ENCODE assay signal across 19 cellular contexts in genomic region chr15:98440917-98441316, GRCh38.
DNase-seq lines count a peak whose midpoint lies in the region; ATAC-seq, FAIRE-seq and TF ChIP-seq lines count a peak whose summit lies in the region.
"Had no signal": no experiment of that assay in that cellular context is flagged by ENCODE, and none has a peak within 500 bp of the region (broad histone marks: within the 10 kb centered on the region; RNA-seq: fewer than 3 reads in every experiment).

No MANE protein-coding gene starts in this region.

- H3K4me3 Mint-ChIP-seq in osteocyte (ENCODE audit: unreplicated experiment) (no peak overlapping the region), GM23338 (no peak overlapping the region)
- H3K4me3 Mint-ChIP-seq: activated CD8-positive, alpha-beta T cell treated with anti-CD3 and anti-CD28 coated beads for 36 hours; CD14-positive monocyte had no signal

- no peaks in the 10 kb centered on the region for H3F3A ChIP-seq in GM23338 (replicated peaks; ENCODE audit: low read depth)

- H3K4me2 ChIP-seq in GM23338 = no peak overlapping the region

- no peaks in the 10 kb centered on the region for H3K79me2 ChIP-seq in GM23338 (replicated peaks; ENCODE audit: insufficient read depth)

- peaks cover 18% of the 10 kb centered on the region for H3K27me3 Mint-ChIP-seq in osteocyte (ENCODE audit: unreplicated experiment)
- peaks cover 4% of the 10 kb centered on the region for H3K27me3 Mint-ChIP-seq in GM23338 (ENCODE audit: insufficient read depth, low read depth, poor library complexity)
- H3K27me3 Mint-ChIP-seq: activated CD8-positive, alpha-beta T cell treated with anti-CD3 and anti-CD28 coated beads for 36 hours had no signal

- no peaks in the 10 kb centered on the region for H3K27me3 ChIP-seq in GM23338 (ENCODE audit: insufficient read depth)

- peak; percentile 29 for DNase-seq in NAMALWA (ENCODE audit: low spot score)
- peak; percentile 46 for DNase-seq in osteocyte (ENCODE audit: extremely low spot score, unreplicated experiment)
- no peak for DNase-seq in T1000 (lab: John Stamatoyannopoulos, UW)
- DNase-seq in frontal cortex (ENCODE audit: low spot score in 2 of 2) = no peak
- DNase-seq in GM23338 (ENCODE audit: low spot score) = no peak
- DNase-seq: activated CD8-positive, alpha-beta T cell treated with anti-CD3 and anti-CD28 coated beads for 36 hours; activated gamma-delta T cell; mammary epithelial cell; NCI-H1417 treated with DMSO at 0.1 percent for 48 hours; NCI-H510A treated with DMSO at 0.1 percent for 48 hours; RPMI8226; small intestine; substantia nigra had no signal

- H3K9me2 ChIP-seq in GM23338 (ENCODE audit: insufficient read depth) = 0 out of 2 replicates have a peak, but pooled peaks cover 4% of the 10 kb centered on the region

- no peak overlapping the region for H3K4me3 ChIP-seq in GM23338

- FAIRE-seq in frontal cortex (lab: Jason Lieb, UNC) = no peak
- FAIRE-seq: GM18507, small intestine had no signal

- no peaks in the 10 kb centered on the region for H3K9me3 Mint-ChIP-seq in osteocyte (ENCODE audit: unreplicated experiment)
- H3K9me3 Mint-ChIP-seq in GM23338 = peaks cover 5% of the 10 kb centered on the region; the same call in 2 of the 3 replicates
- H3K9me3 Mint-ChIP-seq: activated CD8-positive, alpha-beta T cell treated with anti-CD3 and anti-CD28 coated beads for 36 hours; CD14-positive monocyte had no signal

- no peaks in the 10 kb centered on the region for H3K36me3 Mint-ChIP-seq in osteocyte (ENCODE audit: unreplicated experiment)
- no peaks in the 10 kb centered on the region for H3K36me3 Mint-ChIP-seq in GM23338 (ENCODE audit: low read depth)
- H3K36me3 Mint-ChIP-seq: CD14-positive monocyte, IgD-negative memory B cell had no signal

- no peak overlapping the region for H3K27ac ChIP-seq in GM23338 (ENCODE audit: low read depth)

- H4K20me1 ChIP-seq in GM23338 (replicated peaks; ENCODE audit: insufficient read depth) = no peaks in the 10 kb centered on the region

- TF ChIP-seq CTCF in osteocyte (IDR thresholded peaks at IDR 0.05) (no peak), GM23338 (conservative IDR thresholded peaks at IDR 0.05; ENCODE audit: low read depth in 2 of 2) (no peak)

- no peak overlapping the region for H2AFZ ChIP-seq in GM23338

- H3K4me1 Mint-ChIP-seq in osteocyte (ENCODE audit: unreplicated experiment) (peaks cover 21% of the 10 kb centered on the region), GM23338 (peaks cover 11% of the 10 kb centered on the region; the same call in 2 of the 3 replicates)

- H3K4me1 ChIP-seq in GM23338 (ENCODE audit: insufficient read depth) = no peaks in the 10 kb centered on the region

- no peaks in the 10 kb centered on the region for H3K36me3 ChIP-seq in GM23338 (ENCODE audit: insufficient read depth)

- ATAC-seq in GM18907 (IDR thresholded peaks at IDR 0.05; ENCODE audit: unreplicated experiment) (peak; percentile 58), HG02884 (IDR thresholded peaks at IDR 0.05; ENCODE audit: unreplicated experiment) (peak; percentile 55), HG03378 (IDR thresholded peaks at IDR 0.05; ENCODE audit: unreplicated experiment) (no peak), GM23338 (no peak)
- ATAC-seq: activated CD8-positive, alpha-beta T cell treated with anti-CD3 and anti-CD28 coated beads for 36 hours had no signal

- no peak overlapping the region for H3K27ac Mint-ChIP-seq in osteocyte (ENCODE audit: unreplicated experiment)
- H3K27ac Mint-ChIP-seq in GM23338 = no peak overlapping the region
- H3K27ac Mint-ChIP-seq: activated CD8-positive, alpha-beta T cell treated with anti-CD3 and anti-CD28 coated beads for 36 hours; CD14-positive monocyte; IgD-negative memory B cell had no signal

TF ChIP-seq in GM23338, 12 proteins besides CTCF, POLR2A, EP300 and RAD21:
- TF ChIP-seq CREB1 (CRISPR knock-in tag; IDR thresholded peaks at IDR 0.05; ENCODE audit: low read depth) = no peak
- no peak for TF ChIP-seq ZNF331 (CRISPR knock-in tag; IDR thresholded peaks at IDR 0.05; ENCODE audit: low read depth)
- no peak for TF ChIP-seq EZH2phosphoT487 (IDR thresholded peaks at IDR 0.05; ENCODE audit: unreplicated experiment)
TF ChIP-seq in GM23338: peak in this region for 0.

Comparison
In these comparisons a context has a peak if more than half of its experiments do, and no peak if none do; other contexts are left out.
1. ATAC-seq: peak in GM18907 (single experiment) and HG02884 (single experiment); none in HG03378 (single experiment) and GM23338 (single experiment).
2. DNase-seq: peak in NAMALWA (single experiment) and osteocyte (single experiment); none in T1000 (single experiment), frontal cortex (0 of 2) and GM23338 (single experiment).